ENCODE assay signal across 8 cellular contexts in the genomic region with DNA sequence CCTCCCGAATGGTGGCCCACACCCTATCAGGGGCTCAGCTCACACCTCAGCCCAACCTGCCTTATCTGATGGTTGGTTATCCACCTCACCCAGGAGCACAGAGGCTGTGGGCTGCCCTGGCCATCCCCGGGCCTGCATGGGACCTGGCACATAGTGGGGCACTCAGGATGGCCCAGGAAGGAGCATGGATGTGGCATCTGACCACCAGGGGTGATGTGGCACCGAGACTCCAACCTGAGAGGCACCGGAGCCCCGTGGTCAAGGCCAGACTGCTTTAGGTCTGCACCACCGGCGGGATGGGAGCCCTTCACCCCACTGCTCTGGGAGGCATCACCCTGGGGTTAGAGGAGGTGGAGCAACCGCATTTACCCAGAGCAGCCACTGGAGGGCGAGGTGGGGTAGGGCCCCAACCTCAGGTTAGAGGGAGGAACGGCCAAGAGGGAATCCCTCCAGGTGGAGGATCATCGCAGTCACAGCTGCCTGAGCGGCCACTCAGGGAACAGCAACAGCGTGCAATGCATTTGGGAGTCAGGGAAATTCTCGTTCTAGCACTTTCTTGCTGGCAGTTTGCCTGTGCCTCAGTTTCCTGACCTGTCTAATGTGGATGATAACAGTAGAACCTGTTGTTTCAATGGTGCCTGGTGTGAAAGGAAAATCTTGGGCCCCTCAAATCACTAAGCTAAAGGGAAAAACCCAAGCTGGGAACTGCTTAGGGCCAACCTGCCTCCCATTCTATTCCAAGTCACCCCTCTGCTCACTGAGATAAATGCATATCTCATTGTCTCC. TPM values are rescaled to one million over a fixed set of nuclear protein-coding genes. Genes with fewer than 3 reads are reported as not detected.
DNase-seq lines count a peak whose midpoint lies in the region; ATAC-seq and TF ChIP-seq lines count a peak whose summit lies in the region.

No MANE protein-coding gene starts in this region.

- WGBS in esophagus squamous epithelium, 2 donors = 40 to 54% methylated on average over 1 to 6 of the region's 14 CpGs
- no CpG with 5 or more reads among the region's 14 CpGs for WGBS in neuronal stem cell (ENCODE audit: extremely low coverage in 2 of 2, insufficient read length in 2 of 2, insufficient replicate concordance in 1 of 2), 2 donors

- DNase-seq in DND-41 (peak; percentile 59), esophagus squamous epithelium (lab: John Stamatoyannopoulos, UW) (no peak), neuronal stem cell (ENCODE audit: low spot score) (no peak), G401 (ENCODE audit: low spot score) (no peak)
- peak; percentile 49 for DNase-seq in activated CD4-positive, CD25-positive, alpha-beta regulatory T cell treated with anti-CD3 and anti-CD28 coated beads, Interleukin-2, amount 50 U/mL, for 72 hours

- TF ChIP-seq POLR2A in esophagus squamous epithelium (IDR thresholded peaks at IDR 0.05) = no peak

- no peak overlapping the region for H4K91ac ChIP-seq in neuronal stem cell (ENCODE audit: low read depth, low read length, poor library complexity)

- H3K4me2 ChIP-seq in DND-41 (ENCODE audit: insufficient read depth, low read length) = no peak overlapping the region
- H3K4me2 ChIP-seq in neuronal stem cell (ENCODE audit: insufficient read depth, low read length, poor library complexity, severe bottlenecking) = no peak overlapping the region

- H2BK5ac ChIP-seq in neuronal stem cell (ENCODE audit: low read length) = no peak overlapping the region

- no peak overlapping the region for H3K14ac ChIP-seq in neuronal stem cell (ENCODE audit: low read length)

- peak overlapping the region; percentile 5 for H3K18ac ChIP-seq in neuronal stem cell (ENCODE audit: low read length)

- H3K9me3 ChIP-seq in DND-41 (ENCODE audit: insufficient read depth, low read length, severe bottlenecking) (peaks cover 7% of the 10 kb centered on the region), esophagus squamous epithelium (no peaks in the 10 kb centered on the region), neuronal stem cell (replicated peaks in 1 of 2; ENCODE audit: control insufficient read depth in 2 of 2, insufficient read depth in 1 of 2, low read depth in 1 of 2, low read length in 2 of 2) (peaks cover 4 to 32% of the 10 kb centered on the region in 2 donors)

- no peak overlapping the region for H3K4ac ChIP-seq in neuronal stem cell (ENCODE audit: low read length)

- H3K79me1 ChIP-seq in neuronal stem cell (ENCODE audit: low read depth, low read length) = no peaks in the 10 kb centered on the region

- H2BK12ac ChIP-seq in neuronal stem cell (ENCODE audit: low read length) = peak overlapping the region; percentile 81

- H4K8ac ChIP-seq in neuronal stem cell (ENCODE audit: low read depth, low read length) = no peak overlapping the region

- H3K4me3 ChIP-seq in DND-41 (ENCODE audit: low read depth in 1 of 2, low read length in 2 of 2) (no peak overlapping the region), esophagus squamous epithelium (no peak overlapping the region), neuronal stem cell (ENCODE audit: low read length in 2 of 2) (no peak overlapping the region)

- peak overlapping the region; percentile 36 for H2AK5ac ChIP-seq in neuronal stem cell (ENCODE audit: low read depth, low read length)

- in situ Hi-C loops in G401 (cut with HindIII; ENCODE audit: low sequenced_read_pairs) = no loop called here

- peak; percentile 73 for ATAC-seq in DND-41 (ENCODE audit: insufficient read depth, low read depth)
- no peak for ATAC-seq in GM18858 (IDR thresholded peaks at IDR 0.05; ENCODE audit: unreplicated experiment)
- no peak for ATAC-seq in HG02678 (IDR thresholded peaks at IDR 0.05; ENCODE audit: unreplicated experiment)

- no peak overlapping the region for H2BK15ac ChIP-seq in neuronal stem cell (ENCODE audit: low read length)

- TF ChIP-seq CTCF in DND-41 (IDR thresholded peaks at IDR 0.05; ENCODE audit: borderline replicate concordance, extremely low read depth, low read length, poor library complexity, severe bottlenecking) (peak; percentile 81), LNCAP (IDR thresholded peaks at IDR 0.05) (peak; percentile 54), esophagus squamous epithelium (IDR thresholded peaks at IDR 0.05) (peak in 5 of 6 experiments; percentile 60 to 79 (median 65))

- H2AFZ ChIP-seq in DND-41 (ENCODE audit: low read depth, low read length) = no peak overlapping the region
- H2AFZ ChIP-seq in neuronal stem cell (ENCODE audit: low read length) = no peak overlapping the region

- H3K79me2 ChIP-seq in DND-41 (ENCODE audit: insufficient read depth, low read length) = no peaks in the 10 kb centered on the region

- H2BK120ac ChIP-seq in neuronal stem cell (ENCODE audit: low read depth, low read length) = no peak overlapping the region

- intact Hi-C loops in esophagus squamous epithelium (cut with DNase I) = no loop called here

- peaks cover 80% of the 10 kb centered on the region for H3K36me3 ChIP-seq in DND-41 (ENCODE audit: insufficient read depth, low read length)
- peaks cover 0 to 53% (median 0%) of the 10 kb centered on the region in 3 donors for H3K36me3 ChIP-seq in esophagus squamous epithelium
- H3K36me3 ChIP-seq in neuronal stem cell (replicated peaks in 1 of 2; ENCODE audit: control insufficient read depth in 2 of 2, insufficient read depth in 2 of 2, low read length in 2 of 2) = peaks cover 3 to 26% of the 10 kb centered on the region in 2 donors

- H3K9ac ChIP-seq in DND-41 (ENCODE audit: low read depth, low read length) (no peak overlapping the region), neuronal stem cell (ENCODE audit: low read depth, low read length, poor library complexity) (peak overlapping the region; percentile 82)

- H3K4me1 ChIP-seq in DND-41 (ENCODE audit: insufficient read depth, low read length) (no peaks in the 10 kb centered on the region), esophagus squamous epithelium (peaks cover 0 to 4% (median 0%) of the 10 kb centered on the region in 3 donors), neuronal stem cell (ENCODE audit: control insufficient read depth in 2 of 2, insufficient read depth in 1 of 2, low read depth in 1 of 2, low read length in 2 of 2) (no peaks in the 10 kb centered on the region)

- H3K27me3 ChIP-seq in DND-41 (ENCODE audit: insufficient read depth, low read length, poor library complexity) = no peaks in the 10 kb centered on the region
- H3K27me3 ChIP-seq in esophagus squamous epithelium = no peaks in the 10 kb centered on the region
- H3K27me3 ChIP-seq in neuronal stem cell (ENCODE audit: control insufficient read depth in 3 of 3, insufficient read depth in 3 of 3, low read depth in 1 of 3, low read length in 3 of 3) = no peaks in the 10 kb centered on the region

- H4K20me1 ChIP-seq in DND-41 (ENCODE audit: insufficient read depth, low read length) = 0 out of 2 replicates have a peak, but pooled peaks cover 5% of the 10 kb centered on the region

- H3K27ac ChIP-seq in DND-41 (ENCODE audit: low read length) (no peak overlapping the region), esophagus squamous epithelium (no peak overlapping the region), neuronal stem cell (replicated peaks; ENCODE audit: low read length) (no peak overlapping the region)

- H3K23ac ChIP-seq in neuronal stem cell (ENCODE audit: low read depth, low read length, poor library complexity) = peak overlapping the region; percentile 90

RNA-seq across cellular contexts. Expression of a gene that starts 52.9 kb away (rescaled TPM):
- 10 to 100 TPM; 22.7 to 35.7 (median 28.4) TPM for total RNA-seq in esophagus squamous epithelium
- polyA plus RNA-seq in neuronal stem cell (2013, experiment 1 of 2) = 21.3 TPM
- 20.1 TPM for polyA plus RNA-seq in neuronal stem cell (2013, experiment 2 of 2)
- 23.2 and 24.0 TPM in 2 replicates for total RNA-seq in G401 (2014; rRNA removed; shearing (Covaris generic))

RNA-seq across cellular contexts. Expression of a gene that starts 55.0 kb away (rescaled TPM):
- total RNA-seq in esophagus squamous epithelium = 10 to 100 TPM; 11.9 to 30.9 (median 17.9) TPM
- 9.5 TPM for polyA plus RNA-seq in neuronal stem cell (2013, experiment 1 of 2)
- polyA plus RNA-seq in neuronal stem cell (2013, experiment 2 of 2) = 9.7 TPM
- total RNA-seq in G401 (2014; rRNA removed; shearing (Covaris generic)) = 13.2 and 16.2 TPM in 2 replicates

Comparison
In these comparisons a context has a peak if more than half of its experiments do, and no peak if none do; other contexts are left out.
1. DNase-seq: peak in DND-41 (single experiment) and activated CD4-positive, CD25-positive, alpha-beta regulatory T cell treated with anti-CD3 and anti-CD28 coated beads, Interleukin-2, amount 50 U/mL, for 72 hours (single experiment); none in esophagus squamous epithelium (single experiment), neuronal stem cell (single experiment) and G401 (single experiment).
2. Peak in every context shown above with its lines, with median percentiles within 50 percentile points of each other: CTCF ChIP-seq.